8 cellular contexts compared by ENCODE assay signal in the genomic region with DNA sequence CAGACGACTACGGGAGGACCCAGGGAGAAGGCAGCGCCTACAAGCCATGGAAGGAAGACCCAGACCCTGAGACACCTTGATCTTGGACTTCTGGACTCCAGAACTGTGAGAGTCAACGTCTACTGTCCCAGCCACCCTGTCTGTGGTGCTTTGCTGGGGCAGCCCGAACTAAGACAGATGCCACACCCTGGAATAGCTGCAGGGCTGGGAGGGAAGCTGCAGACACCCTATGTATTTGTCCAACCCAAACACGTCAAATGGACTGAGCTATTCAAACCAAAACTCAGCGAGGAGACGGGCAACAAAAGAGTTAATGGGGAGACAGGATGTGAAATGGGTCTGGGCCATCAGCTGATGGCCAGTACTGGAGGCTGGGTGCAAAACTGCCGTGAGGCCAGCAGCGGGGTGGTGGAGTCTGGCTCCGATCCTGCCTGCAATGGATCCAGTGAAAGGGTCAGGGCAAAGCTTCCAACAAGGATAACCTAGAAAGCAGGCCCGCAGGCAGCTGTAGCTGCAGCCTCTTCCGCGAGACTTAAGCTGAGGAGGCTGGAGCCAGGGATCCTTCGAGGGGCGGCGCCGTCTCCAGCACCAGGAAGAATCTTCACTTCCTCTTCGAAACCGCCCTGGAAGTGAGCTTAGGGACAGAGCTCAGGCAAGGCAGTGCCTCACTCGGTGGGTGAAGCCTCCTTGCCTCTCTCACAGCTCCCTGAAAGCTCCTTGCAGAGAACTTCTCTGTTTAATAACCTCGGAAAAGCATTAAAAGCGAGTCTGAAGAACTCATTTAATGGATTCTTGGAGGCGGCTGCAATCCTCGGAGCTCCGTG.
DNase-seq lines count a peak whose midpoint lies in the region; ATAC-seq, FAIRE-seq and TF ChIP-seq lines count a peak whose summit lies in the region.

No MANE protein-coding gene starts in this region.

- peak; percentile 4 for DNase-seq in activated CD8-positive, alpha-beta memory T cell treated with anti-CD3 and anti-CD28 coated beads, Interleukin-2, amount 50 U/mL, for 4 hours
- DNase-seq in activated CD8-positive, alpha-beta memory T cell treated with anti-CD3 and anti-CD28 coated beads, Interleukin-2, amount 10 ng/mL, durations not matched to agents 7 days and 5 days, result no peak
- DNase-seq in H1 (ENCODE audit: low read depth in 1 of 2, low spot score in 2 of 2), result no peak
- peak; percentile 42 for DNase-seq in mucosa of gallbladder (ENCODE audit: low spot score)
- DNase-seq in OCI-LY7 (ENCODE audit: low spot score), result no peak
- DNase-seq in GOT3 (lab: John Stamatoyannopoulos, UW), result no peak
- DNase-seq in T-helper 1 cell, result no peak

- H3K27me3 ChIP-seq in H1 (replicated peaks in 1 of 4; ENCODE audit: control insufficient read depth in 3 of 4, extremely low read depth in 1 of 4, insufficient read depth in 3 of 4, low read length in 3 of 4), result no peaks in the 10 kb centered on the region; a peak in 1 of 7 replicates

- no peaks in the 10 kb centered on the region for H3K36me3 ChIP-seq in H1 (ENCODE audit: control insufficient read depth in 2 of 4, insufficient read depth in 4 of 4, low read length in 3 of 4)
- H3K36me3 ChIP-seq in OCI-LY7 (ENCODE audit: insufficient read depth, low read length), result no peaks in the 10 kb centered on the region

- H4K5ac ChIP-seq in H1 (ENCODE audit: insufficient read length, low read depth, low read length), result no peak overlapping the region

- H3K23ac ChIP-seq in H1 (ENCODE audit: insufficient read length), result no peak overlapping the region

- H3K56ac ChIP-seq in H1 (replicated peaks; ENCODE audit: insufficient read length, low read depth, low read length), result no peak overlapping the region

- TF ChIP-seq EP300 in H1 (IDR thresholded peaks at IDR 0.05; ENCODE audit: borderline replicate concordance in 1 of 2, low read depth in 2 of 2, low read length in 2 of 2), result no peak

- H2AFZ ChIP-seq in H1 (ENCODE audit: low read length) (no peak overlapping the region), OCI-LY7 (ENCODE audit: low read length) (no peak overlapping the region)

- peaks cover 10% of the 10 kb centered on the region for H3K27me3 Mint-ChIP-seq in activated CD8-positive, alpha-beta memory T cell treated with anti-CD3 and anti-CD28 coated beads, Interleukin-2, amount 10 ng/mL, durations not matched to agents 7 days and 5 days

- no TSS peak for BruUV-seq in OCI-LY7 (replicated peaks; lab: Mats Ljungman, UMichigan)

- POLR2A ChIA-PET in H1 (lab: Charles Lee; ENCODE audit: partially characterized antibody), result interaction anchor here (0.8 to 1.3 kb wide), 3 partner anchors 18 to 89 kb away, joined by 3 to 4 read pairs (median 3); no protein-coding TSS in a partner anchor
- POLR2A ChIA-PET in OCI-LY7 (lab: Charles Lee), result interaction anchor here (0.5 kb wide), 1 partner anchor 183 kb away, joined by 3 read pairs; no protein-coding TSS in a partner anchor

- no peaks in the 10 kb centered on the region for H3K79me2 ChIP-seq in H1 (ENCODE audit: control insufficient read depth in 1 of 2, insufficient read depth in 2 of 2, low read length in 2 of 2)
- H3K79me2 ChIP-seq in OCI-LY7 (ENCODE audit: insufficient read depth, low read depth, low read length), result no peaks in the 10 kb centered on the region

- H3K27ac ChIP-seq in H1 (ENCODE audit: low read depth, low read length), result no peak overlapping the region; the same call in 1 of the 2 replicates
- H3K27ac ChIP-seq in OCI-LY7 (ENCODE audit: low read depth, low read length, poor library complexity, severe bottlenecking), result no peak overlapping the region

- H3K9ac ChIP-seq in H1 (replicated peaks in 1 of 4; ENCODE audit: extremely low read depth in 1 of 4, low read depth in 3 of 4, low read length in 3 of 4), result no peak overlapping the region

- no peaks in the 10 kb centered on the region; the same call in 1 of the 2 replicates for H3K23me2 ChIP-seq in H1 (ENCODE audit: low read depth, low read length)

- no peak overlapping the region for H3K27ac Mint-ChIP-seq in activated CD8-positive, alpha-beta memory T cell treated with anti-CD3 and anti-CD28 coated beads, Interleukin-2, amount 10 ng/mL, durations not matched to agents 7 days and 5 days

- peak overlapping the region; percentile 48 for H3K18ac ChIP-seq in H1 (ENCODE audit: extremely low read depth, low read length)

- 76% methylated on average over 26 of the region's 26 CpGs; no CpG with 5 or more reads in 1 of the 2 experiments for WGBS in H1 (ENCODE audit: extremely low coverage in 1 of 2, insufficient coverage in 1 of 2, insufficient read length in 1 of 2, insufficient replicate concordance in 2 of 2, low coverage in 1 of 2, low lambda C conversion rate in 2 of 2, missing lambda C conversion rate in 1 of 2), 2 experiments

- H2BK20ac ChIP-seq in H1 (ENCODE audit: low read length), result no peak overlapping the region

- no peak overlapping the region for H2BK120ac ChIP-seq in H1 (replicated peaks; ENCODE audit: low read depth, low read length)

- TF ChIP-seq POLR2A in H1 (IDR thresholded peaks at IDR 0.05; ENCODE audit: control extremely low read depth in 1 of 2, low read depth in 2 of 2, low read length in 2 of 2), result no peak

- H2BK15ac ChIP-seq in H1 (ENCODE audit: low read length), result 0 out of 2 replicates have a peak overlapping the region, but pooled peaks have one; percentile 72

- no peak for FAIRE-seq in H1 (lab: Jason Lieb, UNC)

- no peak overlapping the region for H3K14ac ChIP-seq in H1 (ENCODE audit: insufficient read length)

- H3K4me3 Mint-ChIP-seq in activated CD8-positive, alpha-beta memory T cell treated with anti-CD3 and anti-CD28 coated beads, Interleukin-2, amount 10 ng/mL, durations not matched to agents 7 days and 5 days, result no peak overlapping the region

- peak overlapping the region; percentile 49; the same call in 1 of the 2 replicates for H2BK5ac ChIP-seq in H1 (ENCODE audit: low read depth, low read length)

- no peak for TF ChIP-seq CTCF in H1 (IDR thresholded peaks at IDR 0.05; ENCODE audit: control extremely low read depth in 1 of 3, insufficient read depth in 1 of 3, low read depth in 1 of 3, low read length in 3 of 3)
- no peak for TF ChIP-seq CTCF in OCI-LY7 (conservative IDR thresholded peaks at IDR 0.05; ENCODE audit: low read length)

- H2BK12ac ChIP-seq in H1 (ENCODE audit: low read depth, low read length), result peak overlapping the region; percentile 60; the same call in 1 of the 2 replicates

- H3K36me3 Mint-ChIP-seq in activated CD8-positive, alpha-beta memory T cell treated with anti-CD3 and anti-CD28 coated beads, Interleukin-2, amount 10 ng/mL, durations not matched to agents 7 days and 5 days, result no peaks in the 10 kb centered on the region

- no peak overlapping the region for H3K4ac ChIP-seq in H1 (replicated peaks; ENCODE audit: insufficient read length, low read depth, low read length)

- H3K79me1 ChIP-seq in H1 (ENCODE audit: low read depth, low read length), result peaks cover 3% of the 10 kb centered on the region; the same call in 1 of the 2 replicates

- TF ChIP-seq RAD21 in H1 (IDR thresholded peaks at IDR 0.05 in 1 of 2, conservative IDR thresholded peaks at IDR 0.05 in 1 of 2; ENCODE audit: low read depth in 2 of 2, low read length in 2 of 2), result no peak

- H3K9me3 ChIP-seq in H1 (ENCODE audit: insufficient read depth in 2 of 2, low read depth in 1 of 2, low read length in 1 of 2), result no peaks in the 10 kb centered on the region
- H3K9me3 ChIP-seq in OCI-LY7 (ENCODE audit: low read length), result no peaks in the 10 kb centered on the region

- H3K9me3 Mint-ChIP-seq in activated CD8-positive, alpha-beta memory T cell treated with anti-CD3 and anti-CD28 coated beads, Interleukin-2, amount 10 ng/mL, durations not matched to agents 7 days and 5 days (ENCODE audit: low read depth), result no peaks in the 10 kb centered on the region

- intact Hi-C loops in OCI-LY7 (cut with micrococcal nuclease; ENCODE audit: unreplicated experiment), result no loop called here

- H3K4me2 ChIP-seq in H1 (ENCODE audit: insufficient read depth in 1 of 2, low read depth in 2 of 2, low read length in 2 of 2) (peak overlapping the region; percentile 30 to 47; a peak in 3 of 4 replicates), OCI-LY7 (ENCODE audit: low read length) (no peak overlapping the region)

- no peaks in the 10 kb centered on the region for H3K4me1 Mint-ChIP-seq in activated CD8-positive, alpha-beta memory T cell treated with anti-CD3 and anti-CD28 coated beads, Interleukin-2, amount 10 ng/mL, durations not matched to agents 7 days and 5 days

- peak overlapping the region; percentile 57 for H4K91ac ChIP-seq in H1 (replicated peaks; ENCODE audit: insufficient read length, low read length)

- no peaks in the 10 kb centered on the region for H3K9me2 ChIP-seq in OCI-LY7 (ENCODE audit: insufficient read depth, low read length)

- ATAC-seq in activated CD8-positive, alpha-beta memory T cell treated with anti-CD3 and anti-CD28 coated beads, Interleukin-2, amount 10 ng/mL, durations not matched to agents 7 days and 5 days, result no peak
- no peak for ATAC-seq in HG02973 (IDR thresholded peaks at IDR 0.05; ENCODE audit: unreplicated experiment)

- H3K4me3 ChIP-seq in H1 (ENCODE audit: extremely low read depth in 1 of 4, insufficient read depth in 2 of 4, low read depth in 3 of 4, low read length in 4 of 4) (peak overlapping the region in 1 of 4 experiments; percentile 32; a peak in 1 of 8 replicates), OCI-LY7 (ENCODE audit: low read depth, low read length, poor library complexity, severe bottlenecking) (no peak overlapping the region)

- peaks cover 3 to 14% (median 12%) of the 10 kb centered on the region in 4 experiments for H3K4me1 ChIP-seq in H1 (replicated peaks in 1 of 4; ENCODE audit: control insufficient read depth in 3 of 4, insufficient read depth in 4 of 4, low read length in 3 of 4)
- H3K4me1 ChIP-seq in OCI-LY7 (ENCODE audit: insufficient read depth, low read length, poor library complexity, severe bottlenecking), result no peaks in the 10 kb centered on the region

- H2AK5ac ChIP-seq in H1 (ENCODE audit: low read depth, low read length), result no peak overlapping the region; the same call in 1 of the 2 replicates

- H4K20me1 ChIP-seq in H1 (replicated peaks in 1 of 2; ENCODE audit: control insufficient read depth in 1 of 2, insufficient read depth in 2 of 2, low read length in 2 of 2), result peaks cover 0 to 2% of the 10 kb centered on the region in 2 experiments
- H4K20me1 ChIP-seq in OCI-LY7 (ENCODE audit: insufficient read depth, low read length), result no peaks in the 10 kb centered on the region

- CTCF ChIA-PET in activated CD8-positive, alpha-beta memory T cell treated with anti-CD3 and anti-CD28 coated beads, Interleukin-2, amount 10 ng/mL, durations not matched to agents 7 days and 5 days (lab: Charles Lee), result interaction anchor here (1.3 kb wide), 1 partner anchor 9 kb away, joined by 3 read pairs; no protein-coding TSS in a partner anchor
- CTCF ChIA-PET in H1 (lab: Charles Lee; ENCODE audit: partially characterized antibody) (interaction anchor here (0.6 to 2.7 kb wide), 37 partner anchors 10 to 229 kb away, joined by 3 to 22 read pairs (median 3); no protein-coding TSS in a partner anchor), OCI-LY7 (lab: Charles Lee; ENCODE audit: unreplicated experiment) (no interaction called here)

- peak overlapping the region; percentile 66; the same call in 1 of the 2 replicates for H4K8ac ChIP-seq in H1 (ENCODE audit: extremely low read depth, insufficient read depth, low read length)

TF ChIP-seq in H1, 55 proteins besides CTCF, POLR2A, EP300 and RAD21 (continues in another document):
- TF ChIP-seq NANOG (IDR thresholded peaks at IDR 0.05; ENCODE audit: insufficient read depth, low read depth, low read length, poor library complexity, severe bottlenecking) (no peak), ASH2L (IDR thresholded peaks at IDR 0.05; ENCODE audit: low read length) (no peak)

Comparison
In these comparisons a context has a peak if more than half of its experiments do, and no peak if none do; other contexts are left out.
1. DNase-seq: peak in activated CD8-positive, alpha-beta memory T cell treated with anti-CD3 and anti-CD28 coated beads, Interleukin-2, amount 50 U/mL, for 4 hours (single experiment) and mucosa of gallbladder (single experiment); none in activated CD8-positive, alpha-beta memory T cell treated with anti-CD3 and anti-CD28 coated beads, Interleukin-2, amount 10 ng/mL, durations not matched to agents 7 days and 5 days (single experiment), H1 (0 of 2), OCI-LY7 (single experiment), GOT3 (single experiment) and T-helper 1 cell (0 of 5).